In genomic region chr9:104093647-104094533, GRCh38 we compare ENCODE assay signal across 8 cellular contexts. TPM values are rescaled to one million over a fixed set of nuclear protein-coding genes. Genes with fewer than 3 reads are reported as not detected.
DNase-seq lines count a peak whose midpoint lies in the region; ATAC-seq and TF ChIP-seq lines count a peak whose summit lies in the region.

Gene SMC2, plus strand, starts transcription at chr9:104094309. Its CDS starts 1,076 bp downstream, at chr9:104095385.

- peak within 1 kb of the TSS; percentile 93 for H3K4me3 Mint-ChIP-seq in activated naive CD8-positive, alpha-beta T cell treated with anti-CD3 and anti-CD28 coated beads, Interleukin-2, amount 50 U/mL, for 24 hours

- DNase-seq in GM12864 (ENCODE audit: low read depth): peak; percentile 62
- DNase-seq in NCI-H1417 (lab: John Stamatoyannopoulos, UW): peak; percentile 82 to 100 (median 99)
- peak; percentile 68 to 97 for DNase-seq in SW 1271 (lab: John Stamatoyannopoulos, UW)
- DNase-seq in activated naive CD8-positive, alpha-beta T cell treated with anti-CD3 and anti-CD28 coated beads, Interleukin-2, amount 50 U/mL, for 24 hours: peak; percentile 93
- DNase-seq in cardiac muscle cell (ENCODE audit: low read depth in 1 of 2, low spot score in 1 of 2): peak; percentile 95
- peak; percentile 94 for DNase-seq in transverse colon

- intact Hi-C loops in transverse colon (cut with DNase I; ENCODE audit: low total_unique reads): no loop called here

- H3K4me2 ChIP-seq in parathyroid adenoma (ENCODE audit: low read length): peak within 1 kb of the TSS; percentile 95

- H3K27ac ChIP-seq in cardiac muscle cell (peak within 1 kb of the TSS; percentile 98), parathyroid adenoma (peak within 1 kb of the TSS; percentile 97), transverse colon (peak within 1 kb of the TSS; percentile 88 to 92 (median 91))

- H3K4me1 Mint-ChIP-seq in activated naive CD8-positive, alpha-beta T cell treated with anti-CD3 and anti-CD28 coated beads, Interleukin-2, amount 50 U/mL, for 24 hours: peaks cover 44% of the 10 kb centered on the region

- no peaks in the 10 kb centered on the region for H3K27me3 Mint-ChIP-seq in activated naive CD8-positive, alpha-beta T cell treated with anti-CD3 and anti-CD28 coated beads, Interleukin-2, amount 50 U/mL, for 24 hours

- no peaks in the 10 kb centered on the region for H3K9me3 Mint-ChIP-seq in activated naive CD8-positive, alpha-beta T cell treated with anti-CD3 and anti-CD28 coated beads, Interleukin-2, amount 50 U/mL, for 24 hours

- ATAC-seq in HG02759 (IDR thresholded peaks at IDR 0.05; ENCODE audit: unreplicated experiment): peak; percentile 86
- ATAC-seq in activated naive CD8-positive, alpha-beta T cell treated with anti-CD3 and anti-CD28 coated beads, Interleukin-2, amount 50 U/mL, for 24 hours: peak; percentile 95

- H3K27me3 ChIP-seq in cardiac muscle cell: no peaks in the 10 kb centered on the region
- H3K27me3 ChIP-seq in parathyroid adenoma (ENCODE audit: control insufficient read depth, insufficient read depth, low read length): no peaks in the 10 kb centered on the region
- H3K27me3 ChIP-seq in transverse colon: no peaks in the 10 kb centered on the region

- no peaks in the 10 kb centered on the region for H3K9me3 ChIP-seq in cardiac muscle cell (ENCODE audit: low read depth)
- H3K9me3 ChIP-seq in parathyroid adenoma (ENCODE audit: control insufficient read depth, low read length): no peaks in the 10 kb centered on the region
- no peaks in the 10 kb centered on the region for H3K9me3 ChIP-seq in transverse colon

- no peak for TF ChIP-seq EP300 in transverse colon (IDR thresholded peaks at IDR 0.05; ENCODE audit: low read depth)

- H3K79me2 ChIP-seq in parathyroid adenoma: no peaks in the 10 kb centered on the region

- peak within 1 kb of the TSS; percentile 99 for H3K27ac Mint-ChIP-seq in activated naive CD8-positive, alpha-beta T cell treated with anti-CD3 and anti-CD28 coated beads, Interleukin-2, amount 50 U/mL, for 24 hours

- peak within 1 kb of the TSS; percentile 77 for H3K4me3 ChIP-seq in GM12864 (ENCODE audit: low read depth, low read length)
- H3K4me3 ChIP-seq in cardiac muscle cell: peak within 1 kb of the TSS; percentile 75
- peak within 1 kb of the TSS; percentile 86 for H3K4me3 ChIP-seq in parathyroid adenoma (ENCODE audit: low read depth, low read length)
- peak within 1 kb of the TSS; percentile 46 to 81 (median 64) for H3K4me3 ChIP-seq in transverse colon

- WGBS in transverse colon (ENCODE audit: low coverage in 1 of 2), 2 donors: 0% methylated on average over 5 to 58 of the region's 58 CpGs

- in situ Hi-C loops in transverse colon (cut with MboI; ENCODE audit: low pct_ligation_motif_present in 1 of 4, low pct_unique_long_range_greater_than_20kb in 1 of 4, low sequenced_read_pairs in 3 of 4): no loop called here

- H3K4me1 ChIP-seq in cardiac muscle cell (ENCODE audit: low read depth) (peaks cover 16% of the 10 kb centered on the region), parathyroid adenoma (no peaks in the 10 kb centered on the region), transverse colon (peaks cover 24 to 45% (median 31%) of the 10 kb centered on the region in 4 donors)

- TF ChIP-seq CTCF in GM12864 (IDR thresholded peaks at IDR 0.05; ENCODE audit: low read depth, low read length, missing control alignments) (no peak), cardiac muscle cell (IDR thresholded peaks at IDR 0.05; ENCODE audit: low read depth, low read length) (no peak), parathyroid adenoma (IDR thresholded peaks at IDR 0.05) (no peak), transverse colon (IDR thresholded peaks at IDR 0.05) (no peak)

- H3K9ac ChIP-seq in parathyroid adenoma: no peak within 1 kb of the TSS

- TF ChIP-seq POLR2A in transverse colon (IDR thresholded peaks at IDR 0.05): peak; percentile 95

- H3K36me3 ChIP-seq in cardiac muscle cell (no peaks in the 10 kb centered on the region), parathyroid adenoma (ENCODE audit: control insufficient read depth, insufficient read depth, low read length) (no peaks in the 10 kb centered on the region), transverse colon (no peaks in the 10 kb centered on the region)

- peak within 1 kb of the TSS; percentile 94 for H2AFZ ChIP-seq in parathyroid adenoma

- H3K36me3 Mint-ChIP-seq in activated naive CD8-positive, alpha-beta T cell treated with anti-CD3 and anti-CD28 coated beads, Interleukin-2, amount 50 U/mL, for 24 hours (ENCODE audit: low read depth): peaks cover 24% of the 10 kb centered on the region

RNA-seq across cellular contexts. Expression of gene SMC2, which starts in this region (rescaled TPM):
- 8.6 and 15.5 TPM in 2 replicates for total RNA-seq in cardiac muscle cell
- 21.6 and 32.0 TPM in 2 replicates for polyA plus RNA-seq in cardiac muscle cell
- total RNA-seq in transverse colon: 10 to 100 TPM in 1 of 4 donors, 1 to 10 TPM in 3; 3.0 to 12.1 (median 5.6) TPM

Comparison
In these comparisons a context has a peak if more than half of its experiments do, and no peak if none do; other contexts are left out.
1. Peak in every context shown above with its lines: DNase-seq, ATAC-seq, H3K4me3 ChIP-seq and H3K27ac ChIP-seq.